Comparison of ENCODE assay signal across 13 cellular contexts in the genomic region with DNA sequence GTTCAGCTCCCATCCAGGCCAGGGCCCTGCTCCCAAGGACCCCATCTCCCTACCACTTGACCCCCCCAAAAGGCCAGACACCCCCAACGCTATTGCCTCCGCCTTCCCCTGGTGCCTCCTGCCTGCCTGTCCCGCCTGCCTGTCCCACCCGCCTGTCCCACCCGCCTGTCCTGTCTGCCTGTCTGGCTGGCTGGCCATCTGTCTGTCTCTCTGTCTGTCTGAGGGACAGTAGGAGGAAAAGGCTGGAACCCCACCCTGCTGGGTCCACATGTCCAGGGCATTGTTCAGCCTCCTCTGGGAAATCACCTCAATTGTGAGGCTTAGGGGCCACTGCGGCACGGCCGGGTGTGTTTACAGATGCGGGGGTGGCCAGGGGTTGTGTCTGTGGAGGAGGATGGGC. TPM values are rescaled to one million over a fixed set of nuclear protein-coding genes. Genes with fewer than 3 reads are reported as not detected.
DNase-seq lines count a peak whose midpoint lies in the region; ATAC-seq lines count a peak whose summit lies in the region.
"Had no signal": no experiment of that assay in that cellular context is flagged by ENCODE, and none has a peak within 500 bp of the region (broad histone marks: within the 10 kb centered on the region; RNA-seq: fewer than 3 reads in every experiment).

No MANE protein-coding gene starts in this region.

- H3K4me3 Mint-ChIP-seq in IgD-negative memory B cell = no peak overlapping the region
- H3K4me3 Mint-ChIP-seq: activated B cell treated with CpG ODN at 0.5 μM for 24 hours had no signal

- peaks cover 2% of the 10 kb centered on the region for H3K36me3 Mint-ChIP-seq in IgD-negative memory B cell

- peak overlapping the region in 2 of 3 donors; percentile 22 to 23 for H3K27ac Mint-ChIP-seq in IgD-negative memory B cell
- H3K27ac Mint-ChIP-seq: activated B cell treated with CpG ODN at 0.5 μM for 24 hours; activated naive CD4-positive, alpha-beta T cell treated with anti-CD3 and anti-CD28 coated beads, Interleukin-2, amount 50 U/mL, for 72 hours had no signal

- no peak overlapping the region for H3K4me3 ChIP-seq in mesodermal cell (ENCODE audit: extremely low read depth, insufficient read depth, low read length, poor library complexity, severe bottlenecking)
- H3K4me3 ChIP-seq in stomach smooth muscle (ENCODE audit: low read length in 2 of 2) = no peak overlapping the region
- H3K4me3 ChIP-seq: testis had no signal

- H3K4me1 ChIP-seq in mesodermal cell (ENCODE audit: control insufficient read depth, insufficient read depth, low read length, poor library complexity, severe bottlenecking) = peaks cover 41% of the 10 kb centered on the region
- peaks cover 48% of the 10 kb centered on the region for H3K4me1 ChIP-seq in stomach smooth muscle (ENCODE audit: control insufficient read depth, insufficient read depth, low read length)

- H3K27ac ChIP-seq in mesodermal cell (ENCODE audit: low read depth, low read length, severe bottlenecking) (peak overlapping the region; percentile 97), stomach smooth muscle (ENCODE audit: low read length) (peak overlapping the region; percentile 6)

- H3K4me1 Mint-ChIP-seq in IgD-negative memory B cell = peaks cover 12 to 16% (median 15%) of the 10 kb centered on the region in 3 donors

- H3K9me3 Mint-ChIP-seq in IgD-negative memory B cell = peaks cover 0 to 6% (median 6%) of the 10 kb centered on the region in 3 donors
- H3K9me3 Mint-ChIP-seq: activated B cell treated with CpG ODN at 0.5 μM for 24 hours had no signal

- no peaks in the 10 kb centered on the region for H3K27me3 ChIP-seq in stomach smooth muscle (ENCODE audit: control insufficient read depth in 1 of 2, insufficient read depth in 2 of 2, low read length in 2 of 2)
- H3K27me3 ChIP-seq: testis had no signal

- no peak for ATAC-seq in HG03135 (IDR thresholded peaks at IDR 0.05; ENCODE audit: unreplicated experiment)
- ATAC-seq in HG02885 (IDR thresholded peaks at IDR 0.05; ENCODE audit: poor library complexity, unreplicated experiment) = no peak
- ATAC-seq: activated naive CD4-positive, alpha-beta T cell treated with anti-CD3 and anti-CD28 coated beads, Interleukin-2, amount 50 U/mL, for 72 hours had no signal

- no peak overlapping the region for H3K9ac ChIP-seq in stomach smooth muscle (ENCODE audit: low read length in 2 of 2)

- 96 to 100% methylated on average over 4 to 6 of the region's 9 CpGs for WGBS in mesodermal cell (ENCODE audit: insufficient coverage in 2 of 2), 2 experiments

- H3K9me3 ChIP-seq in mesodermal cell (ENCODE audit: control insufficient read depth, low read length) (no peaks in the 10 kb centered on the region), stomach smooth muscle (ENCODE audit: control insufficient read depth in 2 of 2, low read length in 2 of 2) (peaks cover 0 to 4% of the 10 kb centered on the region in 2 donors)
- H3K9me3 ChIP-seq: testis had no signal

- H3K36me3 ChIP-seq in mesodermal cell (ENCODE audit: control insufficient read depth, insufficient read depth, low read length) (no peaks in the 10 kb centered on the region), stomach smooth muscle (ENCODE audit: control insufficient read depth in 2 of 2, insufficient read depth in 2 of 2, low read length in 2 of 2) (no peaks in the 10 kb centered on the region)

- DNase-seq in dermis microvascular lymphatic vessel endothelial cell (ENCODE audit: low read depth in 2 of 2) = peak; percentile 72 to 92
- DNase-seq in COR-L47 (lab: John Stamatoyannopoulos, UW) = no peak
- DNase-seq: activated B cell treated with CpG ODN at 0.5 μM for 24 hours; effector CD4-positive, alpha-beta T cell; NCI-H2171 treated with DMSO at 0.1 percent for 48 hours; stimulated activated CD4-positive, alpha-beta T cell treated with anti-CD3 and anti-CD28 coated beads, Interleukin-2, amount 100 ng/mL, for 48 hours; testis had no signal

- H3K27me3 Mint-ChIP-seq in IgD-negative memory B cell = peaks cover 5% of the 10 kb centered on the region
- H3K27me3 Mint-ChIP-seq: activated B cell treated with CpG ODN at 0.5 μM for 24 hours had no signal

RNA-seq across cellular contexts. Expression of a gene that starts 25.3 kb away (rescaled TPM):
- 35.4 TPM for polyA plus RNA-seq in IgD-negative memory B cell
- 3.0 and 4.4 TPM in 2 replicates for total RNA-seq in dermis microvascular lymphatic vessel endothelial cell
- 4.8 TPM for polyA plus RNA-seq in mesodermal cell (2013, experiment 1 of 2)
- 5.3 TPM for polyA plus RNA-seq in mesodermal cell (2013, experiment 2 of 2)
